In the genomic region with DNA sequence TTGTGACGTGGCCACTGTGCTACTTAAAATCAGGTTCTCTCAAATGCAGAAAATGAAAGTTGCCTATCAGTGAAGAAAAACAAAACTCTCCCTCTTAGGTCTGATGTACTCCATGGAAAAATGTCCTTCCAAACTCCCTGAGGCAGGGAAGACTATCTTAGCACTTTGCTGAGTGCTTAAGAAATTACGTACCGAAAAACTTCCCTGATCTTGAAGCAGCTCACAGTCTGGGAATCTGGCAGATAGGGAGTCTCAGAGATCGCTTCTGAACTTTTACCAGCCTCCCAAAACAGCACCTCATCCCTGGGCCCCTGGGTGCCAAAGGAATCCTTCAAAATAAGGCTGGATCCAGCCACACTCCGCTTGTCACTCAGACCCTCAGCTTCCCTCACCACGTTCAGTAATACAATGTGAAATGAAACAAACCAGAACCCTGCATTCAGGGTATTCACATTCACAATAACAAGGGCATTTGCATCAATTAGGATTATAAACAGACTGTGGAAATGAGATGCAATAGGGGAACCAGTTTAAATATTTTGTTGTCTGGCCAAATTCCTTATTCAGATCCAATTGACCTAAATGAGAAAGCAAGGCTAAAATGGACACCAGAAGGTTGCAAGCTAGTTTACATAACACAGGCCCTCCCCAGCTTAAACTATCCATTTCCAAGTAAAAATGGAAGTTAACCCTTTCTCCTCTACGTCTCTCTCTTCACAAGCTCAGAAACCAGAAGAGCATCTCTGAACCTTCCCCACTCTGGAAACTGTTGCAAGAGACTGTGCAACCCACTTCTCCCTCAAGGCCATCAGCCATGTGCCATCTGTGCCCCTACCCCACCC, we compare ENCODE assay signal across 1 cellular context.
TF ChIP-seq lines count a peak whose summit lies in the region.

No MANE protein-coding gene starts in this region.

TF ChIP-seq in HepG2, 621 proteins besides CTCF, POLR2A, EP300 and RAD21 (continued from another document):
- TF ChIP-seq, protein P1, sequence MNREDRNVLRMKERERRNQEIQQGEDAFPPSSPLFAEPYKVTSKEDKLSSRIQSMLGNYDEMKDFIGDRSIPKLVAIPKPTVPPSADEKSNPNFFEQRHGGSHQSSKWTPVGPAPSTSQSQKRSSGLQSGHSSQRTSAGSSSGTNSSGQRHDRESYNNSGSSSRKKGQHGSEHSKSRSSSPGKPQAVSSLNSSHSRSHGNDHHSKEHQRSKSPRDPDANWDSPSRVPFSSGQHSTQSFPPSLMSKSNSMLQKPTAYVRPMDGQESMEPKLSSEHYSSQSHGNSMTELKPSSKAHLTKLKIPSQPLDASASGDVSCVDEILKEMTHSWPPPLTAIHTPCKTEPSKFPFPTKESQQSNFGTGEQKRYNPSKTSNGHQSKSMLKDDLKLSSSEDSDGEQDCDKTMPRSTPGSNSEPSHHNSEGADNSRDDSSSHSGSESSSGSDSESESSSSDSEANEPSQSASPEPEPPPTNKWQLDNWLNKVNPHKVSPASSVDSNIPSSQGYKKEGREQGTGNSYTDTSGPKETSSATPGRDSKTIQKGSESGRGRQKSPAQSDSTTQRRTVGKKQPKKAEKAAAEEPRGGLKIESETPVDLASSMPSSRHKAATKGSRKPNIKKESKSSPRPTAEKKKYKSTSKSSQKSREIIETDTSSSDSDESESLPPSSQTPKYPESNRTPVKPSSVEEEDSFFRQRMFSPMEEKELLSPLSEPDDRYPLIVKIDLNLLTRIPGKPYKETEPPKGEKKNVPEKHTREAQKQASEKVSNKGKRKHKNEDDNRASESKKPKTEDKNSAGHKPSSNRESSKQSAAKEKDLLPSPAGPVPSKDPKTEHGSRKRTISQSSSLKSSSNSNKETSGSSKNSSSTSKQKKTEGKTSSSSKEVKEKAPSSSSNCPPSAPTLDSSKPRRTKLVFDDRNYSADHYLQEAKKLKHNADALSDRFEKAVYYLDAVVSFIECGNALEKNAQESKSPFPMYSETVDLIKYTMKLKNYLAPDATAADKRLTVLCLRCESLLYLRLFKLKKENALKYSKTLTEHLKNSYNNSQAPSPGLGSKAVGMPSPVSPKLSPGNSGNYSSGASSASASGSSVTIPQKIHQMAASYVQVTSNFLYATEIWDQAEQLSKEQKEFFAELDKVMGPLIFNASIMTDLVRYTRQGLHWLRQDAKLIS (CRISPR knock-in tag; IDR thresholded peaks at IDR 0.05) = no peak
- no peak for TF ChIP-seq PAXIP1 (CRISPR knock-in tag; conservative IDR thresholded peaks at IDR 0.05)
- TF ChIP-seq NR2F6 (IDR thresholded peaks at IDR 0.05) = no peak
- no peak for TF ChIP-seq NR2F6 (CRISPR knock-in tag; IDR thresholded peaks at IDR 0.05)
- TF ChIP-seq HNF1A (IDR thresholded peaks at IDR 0.05; ENCODE audit: low read depth) = no peak
- TF ChIP-seq HNF1A (CRISPR knock-in tag; IDR thresholded peaks at IDR 0.05; ENCODE audit: borderline replicate concordance) = no peak
